Comparison of ENCODE assay signal across 1 cellular context in the genomic region with DNA sequence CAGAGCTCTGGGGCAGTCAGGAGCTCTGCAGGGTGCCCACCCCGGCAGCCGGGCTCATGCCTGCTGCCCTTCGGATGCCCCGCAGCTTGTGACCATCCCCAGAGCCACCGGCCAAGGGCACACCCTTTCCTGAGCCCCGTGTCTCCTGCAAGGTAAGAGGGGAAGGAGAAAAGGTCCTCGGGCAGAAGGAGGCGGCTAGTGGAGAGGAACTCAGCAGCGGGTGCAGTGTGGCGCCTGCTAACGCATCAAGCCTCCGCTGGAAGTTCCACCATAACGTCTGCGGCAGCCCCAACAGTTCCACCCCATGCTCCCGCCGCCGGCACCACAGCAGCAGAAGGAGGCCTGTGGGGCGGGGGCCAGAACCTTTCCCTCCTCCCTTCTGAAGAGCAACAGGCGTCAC.
A peak's percentile ranks its signal among the peaks of the same experiment; 100 is the strongest.
TF ChIP-seq lines count a peak whose summit lies in the region.

No MANE protein-coding gene starts in this region.

TF ChIP-seq in H1, 55 proteins besides CTCF, POLR2A, EP300 and RAD21:
- TF ChIP-seq FOSL1 (IDR thresholded peaks at IDR 0.05; ENCODE audit: insufficient read depth, low read depth, low read length), result no peak
- TF ChIP-seq, protein P1, sequence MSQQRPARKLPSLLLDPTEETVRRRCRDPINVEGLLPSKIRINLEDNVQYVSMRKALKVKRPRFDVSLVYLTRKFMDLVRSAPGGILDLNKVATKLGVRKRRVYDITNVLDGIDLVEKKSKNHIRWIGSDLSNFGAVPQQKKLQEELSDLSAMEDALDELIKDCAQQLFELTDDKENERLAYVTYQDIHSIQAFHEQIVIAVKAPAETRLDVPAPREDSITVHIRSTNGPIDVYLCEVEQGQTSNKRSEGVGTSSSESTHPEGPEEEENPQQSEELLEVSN (IDR thresholded peaks at IDR 0.05), result 0 out of 2 replicates have a peak, but pooled peaks have one; percentile 15
- TF ChIP-seq CTBP2 (IDR thresholded peaks at IDR 0.05; ENCODE audit: borderline replicate concordance, insufficient read depth, insufficient read length, low read length), result no peak
- TF ChIP-seq CEBPB (IDR thresholded peaks at IDR 0.05; ENCODE audit: low read depth, low read length), result no peak
- TF ChIP-seq, protein P2, sequence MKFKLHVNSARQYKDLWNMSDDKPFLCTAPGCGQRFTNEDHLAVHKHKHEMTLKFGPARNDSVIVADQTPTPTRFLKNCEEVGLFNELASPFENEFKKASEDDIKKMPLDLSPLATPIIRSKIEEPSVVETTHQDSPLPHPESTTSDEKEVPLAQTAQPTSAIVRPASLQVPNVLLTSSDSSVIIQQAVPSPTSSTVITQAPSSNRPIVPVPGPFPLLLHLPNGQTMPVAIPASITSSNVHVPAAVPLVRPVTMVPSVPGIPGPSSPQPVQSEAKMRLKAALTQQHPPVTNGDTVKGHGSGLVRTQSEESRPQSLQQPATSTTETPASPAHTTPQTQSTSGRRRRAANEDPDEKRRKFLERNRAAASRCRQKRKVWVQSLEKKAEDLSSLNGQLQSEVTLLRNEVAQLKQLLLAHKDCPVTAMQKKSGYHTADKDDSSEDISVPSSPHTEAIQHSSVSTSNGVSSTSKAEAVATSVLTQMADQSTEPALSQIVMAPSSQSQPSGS (IDR thresholded peaks at IDR 0.05; ENCODE audit: low read length), result no peak
- TF ChIP-seq ASH2L (IDR thresholded peaks at IDR 0.05; ENCODE audit: low read length), result no peak
- TF ChIP-seq CBX5 (IDR thresholded peaks at IDR 0.05; ENCODE audit: low read depth, low read length), result no peak
- TF ChIP-seq SRF (IDR thresholded peaks at IDR 0.05; ENCODE audit: low read depth, low read length), result no peak
- no peak for TF ChIP-seq YY1 (IDR thresholded peaks at IDR 0.05; ENCODE audit: low read depth, low read length)
- no peak for TF ChIP-seq EZH2 (IDR thresholded peaks at IDR 0.05; ENCODE audit: low read depth, low read length, severe bottlenecking)
- TF ChIP-seq SUZ12 (IDR thresholded peaks at IDR 0.05; ENCODE audit: low read length), result no peak
- TF ChIP-seq, protein P3, sequence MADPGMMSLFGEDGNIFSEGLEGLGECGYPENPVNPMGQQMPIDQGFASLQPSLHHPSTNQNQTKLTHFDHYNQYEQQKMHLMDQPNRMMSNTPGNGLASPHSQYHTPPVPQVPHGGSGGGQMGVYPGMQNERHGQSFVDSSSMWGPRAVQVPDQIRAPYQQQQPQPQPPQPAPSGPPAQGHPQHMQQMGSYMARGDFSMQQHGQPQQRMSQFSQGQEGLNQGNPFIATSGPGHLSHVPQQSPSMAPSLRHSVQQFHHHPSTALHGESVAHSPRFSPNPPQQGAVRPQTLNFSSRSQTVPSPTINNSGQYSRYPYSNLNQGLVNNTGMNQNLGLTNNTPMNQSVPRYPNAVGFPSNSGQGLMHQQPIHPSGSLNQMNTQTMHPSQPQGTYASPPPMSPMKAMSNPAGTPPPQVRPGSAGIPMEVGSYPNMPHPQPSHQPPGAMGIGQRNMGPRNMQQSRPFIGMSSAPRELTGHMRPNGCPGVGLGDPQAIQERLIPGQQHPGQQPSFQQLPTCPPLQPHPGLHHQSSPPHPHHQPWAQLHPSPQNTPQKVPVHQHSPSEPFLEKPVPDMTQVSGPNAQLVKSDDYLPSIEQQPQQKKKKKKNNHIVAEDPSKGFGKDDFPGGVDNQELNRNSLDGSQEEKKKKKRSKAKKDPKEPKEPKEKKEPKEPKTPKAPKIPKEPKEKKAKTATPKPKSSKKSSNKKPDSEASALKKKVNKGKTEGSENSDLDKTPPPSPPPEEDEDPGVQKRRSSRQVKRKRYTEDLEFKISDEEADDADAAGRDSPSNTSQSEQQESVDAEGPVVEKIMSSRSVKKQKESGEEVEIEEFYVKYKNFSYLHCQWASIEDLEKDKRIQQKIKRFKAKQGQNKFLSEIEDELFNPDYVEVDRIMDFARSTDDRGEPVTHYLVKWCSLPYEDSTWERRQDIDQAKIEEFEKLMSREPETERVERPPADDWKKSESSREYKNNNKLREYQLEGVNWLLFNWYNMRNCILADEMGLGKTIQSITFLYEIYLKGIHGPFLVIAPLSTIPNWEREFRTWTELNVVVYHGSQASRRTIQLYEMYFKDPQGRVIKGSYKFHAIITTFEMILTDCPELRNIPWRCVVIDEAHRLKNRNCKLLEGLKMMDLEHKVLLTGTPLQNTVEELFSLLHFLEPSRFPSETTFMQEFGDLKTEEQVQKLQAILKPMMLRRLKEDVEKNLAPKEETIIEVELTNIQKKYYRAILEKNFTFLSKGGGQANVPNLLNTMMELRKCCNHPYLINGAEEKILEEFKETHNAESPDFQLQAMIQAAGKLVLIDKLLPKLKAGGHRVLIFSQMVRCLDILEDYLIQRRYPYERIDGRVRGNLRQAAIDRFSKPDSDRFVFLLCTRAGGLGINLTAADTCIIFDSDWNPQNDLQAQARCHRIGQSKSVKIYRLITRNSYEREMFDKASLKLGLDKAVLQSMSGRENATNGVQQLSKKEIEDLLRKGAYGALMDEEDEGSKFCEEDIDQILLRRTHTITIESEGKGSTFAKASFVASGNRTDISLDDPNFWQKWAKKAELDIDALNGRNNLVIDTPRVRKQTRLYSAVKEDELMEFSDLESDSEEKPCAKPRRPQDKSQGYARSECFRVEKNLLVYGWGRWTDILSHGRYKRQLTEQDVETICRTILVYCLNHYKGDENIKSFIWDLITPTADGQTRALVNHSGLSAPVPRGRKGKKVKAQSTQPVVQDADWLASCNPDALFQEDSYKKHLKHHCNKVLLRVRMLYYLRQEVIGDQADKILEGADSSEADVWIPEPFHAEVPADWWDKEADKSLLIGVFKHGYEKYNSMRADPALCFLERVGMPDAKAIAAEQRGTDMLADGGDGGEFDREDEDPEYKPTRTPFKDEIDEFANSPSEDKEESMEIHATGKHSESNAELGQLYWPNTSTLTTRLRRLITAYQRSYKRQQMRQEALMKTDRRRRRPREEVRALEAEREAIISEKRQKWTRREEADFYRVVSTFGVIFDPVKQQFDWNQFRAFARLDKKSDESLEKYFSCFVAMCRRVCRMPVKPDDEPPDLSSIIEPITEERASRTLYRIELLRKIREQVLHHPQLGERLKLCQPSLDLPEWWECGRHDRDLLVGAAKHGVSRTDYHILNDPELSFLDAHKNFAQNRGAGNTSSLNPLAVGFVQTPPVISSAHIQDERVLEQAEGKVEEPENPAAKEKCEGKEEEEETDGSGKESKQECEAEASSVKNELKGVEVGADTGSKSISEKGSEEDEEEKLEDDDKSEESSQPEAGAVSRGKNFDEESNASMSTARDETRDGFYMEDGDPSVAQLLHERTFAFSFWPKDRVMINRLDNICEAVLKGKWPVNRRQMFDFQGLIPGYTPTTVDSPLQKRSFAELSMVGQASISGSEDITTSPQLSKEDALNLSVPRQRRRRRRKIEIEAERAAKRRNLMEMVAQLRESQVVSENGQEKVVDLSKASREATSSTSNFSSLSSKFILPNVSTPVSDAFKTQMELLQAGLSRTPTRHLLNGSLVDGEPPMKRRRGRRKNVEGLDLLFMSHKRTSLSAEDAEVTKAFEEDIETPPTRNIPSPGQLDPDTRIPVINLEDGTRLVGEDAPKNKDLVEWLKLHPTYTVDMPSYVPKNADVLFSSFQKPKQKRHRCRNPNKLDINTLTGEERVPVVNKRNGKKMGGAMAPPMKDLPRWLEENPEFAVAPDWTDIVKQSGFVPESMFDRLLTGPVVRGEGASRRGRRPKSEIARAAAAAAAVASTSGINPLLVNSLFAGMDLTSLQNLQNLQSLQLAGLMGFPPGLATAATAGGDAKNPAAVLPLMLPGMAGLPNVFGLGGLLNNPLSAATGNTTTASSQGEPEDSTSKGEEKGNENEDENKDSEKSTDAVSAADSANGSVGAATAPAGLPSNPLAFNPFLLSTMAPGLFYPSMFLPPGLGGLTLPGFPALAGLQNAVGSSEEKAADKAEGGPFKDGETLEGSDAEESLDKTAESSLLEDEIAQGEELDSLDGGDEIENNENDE (IDR thresholded peaks at IDR 0.05; ENCODE audit: insufficient replicate concordance, low read length), result no peak
- no peak for TF ChIP-seq TAF1 (IDR thresholded peaks at IDR 0.05; ENCODE audit: low read depth, low read length)
- TF ChIP-seq SIN3A (conservative IDR thresholded peaks at IDR 0.05 in 1 of 2, IDR thresholded peaks at IDR 0.05 in 1 of 2; ENCODE audit: low read depth in 1 of 2, low read length in 2 of 2), result no peak
- TF ChIP-seq PHF8 (conservative IDR thresholded peaks at IDR 0.05; ENCODE audit: low read depth, low read length), result 0 out of 2 replicates have a peak, but pooled peaks have one; percentile 6
- TF ChIP-seq CHD1 (IDR thresholded peaks at IDR 0.05; ENCODE audit: low read depth, low read length), result no peak
- no peak for TF ChIP-seq KDM5A (IDR thresholded peaks at IDR 0.05; ENCODE audit: low read length)
- no peak for TF ChIP-seq SIRT6 (IDR thresholded peaks at IDR 0.05; ENCODE audit: low read length)
- TF ChIP-seq TAF7 (optimal IDR thresholded peaks at IDR 0.05; ENCODE audit: borderline replicate concordance, low read depth, low read length), result no peak
- no peak for TF ChIP-seq EGR1 (IDR thresholded peaks at IDR 0.05; ENCODE audit: borderline replicate concordance, low read depth, low read length)
- TF ChIP-seq, protein P4, sequence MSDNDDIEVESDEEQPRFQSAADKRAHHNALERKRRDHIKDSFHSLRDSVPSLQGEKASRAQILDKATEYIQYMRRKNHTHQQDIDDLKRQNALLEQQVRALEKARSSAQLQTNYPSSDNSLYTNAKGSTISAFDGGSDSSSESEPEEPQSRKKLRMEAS (IDR thresholded peaks at IDR 0.05), result no peak
- TF ChIP-seq, protein P5, sequence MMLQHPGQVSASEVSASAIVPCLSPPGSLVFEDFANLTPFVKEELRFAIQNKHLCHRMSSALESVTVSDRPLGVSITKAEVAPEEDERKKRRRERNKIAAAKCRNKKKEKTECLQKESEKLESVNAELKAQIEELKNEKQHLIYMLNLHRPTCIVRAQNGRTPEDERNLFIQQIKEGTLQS (IDR thresholded peaks at IDR 0.05; ENCODE audit: insufficient read depth, low read depth, low read length), result no peak
- TF ChIP-seq TCF12 (IDR thresholded peaks at IDR 0.05; ENCODE audit: low read depth, low read length), result no peak
- no peak for TF ChIP-seq CBX8 (IDR thresholded peaks at IDR 0.05; ENCODE audit: borderline replicate concordance, low read depth, low read length)
- no peak for TF ChIP-seq SIX5 (IDR thresholded peaks at IDR 0.05; ENCODE audit: low read depth, low read length)
- no peak for TF ChIP-seq BACH1 (IDR thresholded peaks at IDR 0.05; ENCODE audit: low read length)
- TF ChIP-seq RFX5 (IDR thresholded peaks at IDR 0.05; ENCODE audit: borderline replicate concordance, low read depth, low read length), result no peak
- no peak for TF ChIP-seq RXRA (IDR thresholded peaks at IDR 0.05; ENCODE audit: insufficient read depth, low read depth, low read length)
- no peak for TF ChIP-seq NANOG (IDR thresholded peaks at IDR 0.05; ENCODE audit: insufficient read depth, low read depth, low read length, poor library complexity, severe bottlenecking)
- TF ChIP-seq MAFK (IDR thresholded peaks at IDR 0.05; ENCODE audit: low read depth, low read length), result no peak
- TF ChIP-seq KDM4A (IDR thresholded peaks at IDR 0.05; ENCODE audit: low read depth, low read length, severe bottlenecking), result peak; percentile 68
- TF ChIP-seq JUND (IDR thresholded peaks at IDR 0.05; ENCODE audit: low read length), result no peak
- peak; percentile 84 for TF ChIP-seq TBP (IDR thresholded peaks at IDR 0.05; ENCODE audit: low read depth, low read length)
- no peak for TF ChIP-seq TEAD4 (IDR thresholded peaks at IDR 0.05; ENCODE audit: low read depth, low read length)
- TF ChIP-seq POLR2AphosphoS5 (IDR thresholded peaks at IDR 0.05; ENCODE audit: low read depth, low read length), result no peak
- 0 out of 2 replicates have a peak, but pooled peaks have one; percentile 55 for TF ChIP-seq GABPA (IDR thresholded peaks at IDR 0.05; ENCODE audit: borderline replicate concordance, insufficient read depth, low read length)
- TF ChIP-seq KDM1A (IDR thresholded peaks at IDR 0.05; ENCODE audit: borderline replicate concordance, low read length), result no peak
- TF ChIP-seq NRF1 (IDR thresholded peaks at IDR 0.05; ENCODE audit: low read depth, low read length), result no peak
